ENCODE assay signal across 2 cellular contexts in the genomic region with DNA sequence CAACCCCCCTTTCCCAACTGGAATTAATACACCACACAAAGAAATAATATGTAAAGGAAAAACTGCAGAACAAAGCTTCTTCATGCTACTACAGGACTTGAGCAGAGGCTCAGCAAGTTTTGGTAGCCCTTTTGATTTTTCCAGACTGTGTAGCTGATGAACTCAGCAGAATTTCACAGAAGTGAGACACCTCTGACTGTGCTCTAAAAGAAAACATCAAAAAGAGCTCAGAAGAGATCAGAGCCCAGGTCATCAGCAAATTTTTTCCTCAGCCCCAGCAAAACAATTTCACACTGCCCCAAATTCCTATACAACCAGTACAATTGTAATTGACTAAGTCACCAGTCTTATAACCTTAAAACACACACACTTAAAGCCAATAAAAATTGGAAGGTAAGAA.
TF ChIP-seq lines count a peak whose summit lies in the region.

No MANE protein-coding gene starts in this region.

TF ChIP-seq in A549, 52 proteins besides CTCF, POLR2A, EP300 and RAD21 (continued from another document):
- TF ChIP-seq, protein P1, sequence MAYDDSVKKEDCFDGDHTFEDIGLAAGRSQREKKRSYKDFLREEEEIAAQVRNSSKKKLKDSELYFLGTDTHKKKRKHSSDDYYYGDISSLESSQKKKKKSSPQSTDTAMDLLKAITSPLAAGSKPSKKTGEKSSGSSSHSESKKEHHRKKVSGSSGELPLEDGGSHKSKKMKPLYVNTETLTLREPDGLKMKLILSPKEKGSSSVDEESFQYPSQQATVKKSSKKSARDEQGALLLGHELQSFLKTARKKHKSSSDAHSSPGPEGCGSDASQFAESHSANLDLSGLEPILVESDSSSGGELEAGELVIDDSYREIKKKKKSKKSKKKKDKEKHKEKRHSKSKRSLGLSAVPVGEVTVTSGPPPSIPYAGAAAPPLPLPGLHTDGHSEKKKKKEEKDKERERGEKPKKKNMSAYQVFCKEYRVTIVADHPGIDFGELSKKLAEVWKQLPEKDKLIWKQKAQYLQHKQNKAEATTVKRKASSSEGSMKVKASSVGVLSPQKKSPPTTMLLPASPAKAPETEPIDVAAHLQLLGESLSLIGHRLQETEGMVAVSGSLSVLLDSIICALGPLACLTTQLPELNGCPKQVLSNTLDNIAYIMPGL (CRISPR knock-in tag; IDR thresholded peaks at IDR 0.05; ENCODE audit: borderline replicate concordance) = no peak
TF ChIP-seq in A549: peak in this region for 1.

TF ChIP-seq in HEK293, 187 proteins besides CTCF, POLR2A, EP300 and RAD21 (continued from another document):
- TF ChIP-seq ZNF837 (tag by site-specific recombination; IDR thresholded peaks at IDR 0.05) = no peak
- no peak for TF ChIP-seq ZNF274 (IDR thresholded peaks at IDR 0.05; ENCODE audit: low read length)
- no peak for TF ChIP-seq ZNF274 (tag by site-specific recombination; IDR thresholded peaks at IDR 0.05; ENCODE audit: borderline replicate concordance)
- no peak for TF ChIP-seq ZNF18 (tag by site-specific recombination; IDR thresholded peaks at IDR 0.05)
- no peak for TF ChIP-seq ZNF510 (tag by site-specific recombination; IDR thresholded peaks at IDR 0.05; ENCODE audit: insufficient replicate concordance)
- TF ChIP-seq ZNF677 (tag by site-specific recombination; IDR thresholded peaks at IDR 0.05) = no peak
- TF ChIP-seq ZNF248 (tag by site-specific recombination; IDR thresholded peaks at IDR 0.05) = no peak
- TF ChIP-seq PATZ1 (tag by site-specific recombination; IDR thresholded peaks at IDR 0.05) = no peak
- no peak for TF ChIP-seq ZNF148 (tag by site-specific recombination; IDR thresholded peaks at IDR 0.05; ENCODE audit: borderline replicate concordance)
